19 cellular contexts compared by ENCODE assay signal in the genomic region with DNA sequence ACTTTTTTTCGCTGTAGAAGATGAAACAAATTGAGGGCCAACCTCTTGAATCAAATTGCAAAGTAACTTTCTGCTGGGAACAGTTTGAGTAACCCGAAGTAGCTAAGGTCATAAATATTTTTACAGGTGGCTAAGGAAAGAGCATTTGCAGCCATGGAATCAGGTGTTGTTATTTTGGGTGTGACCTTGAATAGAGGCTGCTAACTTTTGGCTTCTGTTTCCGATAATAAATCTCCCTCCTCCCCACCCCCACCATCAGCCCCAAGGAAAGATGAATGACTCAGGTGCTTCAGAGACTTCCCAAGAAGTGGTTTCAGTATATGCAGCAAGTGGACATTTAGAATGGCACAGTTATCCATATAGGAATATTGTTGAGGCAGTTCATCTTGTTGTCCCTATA.
DNase-seq lines count a peak whose midpoint lies in the region; ATAC-seq, FAIRE-seq and TF ChIP-seq lines count a peak whose summit lies in the region.
"Had no signal": no experiment of that assay in that cellular context is flagged by ENCODE, and none has a peak within 500 bp of the region (broad histone marks: within the 10 kb centered on the region; RNA-seq: fewer than 3 reads in every experiment).

No MANE protein-coding gene starts in this region.

- no peak for TF ChIP-seq CTCF in Caco-2 (IDR thresholded peaks at IDR 0.05; ENCODE audit: insufficient read depth in 1 of 2, low read depth in 1 of 2, low read length in 1 of 2, severe bottlenecking in 1 of 2, unreplicated experiment in 1 of 2)
- no peak for TF ChIP-seq CTCF in body of pancreas (IDR thresholded peaks at IDR 0.05)
- TF ChIP-seq CTCF in mucosa of descending colon (IDR thresholded peaks at IDR 0.05) = no peak
- TF ChIP-seq CTCF in gastrocnemius medialis (IDR thresholded peaks at IDR 0.05 in 4 of 5, conservative IDR thresholded peaks at IDR 0.05 in 1 of 5) = no peak
- no peak for TF ChIP-seq CTCF in brain microvascular endothelial cell (IDR thresholded peaks at IDR 0.05; ENCODE audit: low read depth, low read length, missing control alignments)

- H3K4me3 Mint-ChIP-seq in Caco-2 (ENCODE audit: unreplicated experiment) = no peak overlapping the region
- H3K4me3 Mint-ChIP-seq: CD4-positive, alpha-beta T cell; HFFc6 had no signal

- H3K27ac Mint-ChIP-seq in Caco-2 (ENCODE audit: unreplicated experiment) = peak overlapping the region; percentile 53
- H3K27ac Mint-ChIP-seq: CD4-positive, alpha-beta T cell; HFFc6 had no signal

- in situ Hi-C loops in gastrocnemius medialis (cut with MboI; ENCODE audit: low sequenced_read_pairs in 4 of 4) (no loop called here), brain microvascular endothelial cell (cut with HindIII; ENCODE audit: low pct_ligation_motif_present, low sequenced_read_pairs) (no loop called here)

- CTCF ChIA-PET in Caco-2 (lab: Charles Lee) = no interaction called here

- POLR2A ChIA-PET in Caco-2 (lab: Charles Lee) = no interaction called here

- 37 to 41% methylated on average over 3 of the region's 3 CpGs for WGBS in body of pancreas, 2 donors

- peaks cover 10% of the 10 kb centered on the region for H3K4me1 Mint-ChIP-seq in Caco-2 (ENCODE audit: low read depth, unreplicated experiment)

- H3K4me3 ChIP-seq in Caco-2 (ENCODE audit: low read depth, low read length) = no peak overlapping the region
- no peak overlapping the region for H3K4me3 ChIP-seq in body of pancreas
- no peak overlapping the region for H3K4me3 ChIP-seq in mucosa of descending colon
- no peak overlapping the region for H3K4me3 ChIP-seq in gastrocnemius medialis
- no peak overlapping the region for H3K4me3 ChIP-seq in brain microvascular endothelial cell (ENCODE audit: low read depth, low read length)
- H3K4me3 ChIP-seq: GM12878, HAP-1 had no signal

- ATAC-seq in body of pancreas = peak; percentile 45
- peak; percentile 23 for ATAC-seq in mucosa of descending colon
- peak; percentile 39 to 65 for ATAC-seq in gastrocnemius medialis
- ATAC-seq: GM12878, HepG2 had no signal

- no peaks in the 10 kb centered on the region for H3K4me1 ChIP-seq in Caco-2
- H3K4me1 ChIP-seq in body of pancreas = no peaks in the 10 kb centered on the region
- no peaks in the 10 kb centered on the region for H3K4me1 ChIP-seq in mucosa of descending colon (ENCODE audit: low read depth)
- H3K4me1 ChIP-seq in gastrocnemius medialis = peaks cover 0 to 7% of the 10 kb centered on the region in 2 donors
- H3K4me1 ChIP-seq: HAP-1 had no signal

- FAIRE-seq in GM19239 (lab: Jason Lieb, UNC) = no peak
- FAIRE-seq: GM12878, GM18507, HepG2, HTR-8/SVneo had no signal

- H3K27me3 Mint-ChIP-seq in Caco-2 (ENCODE audit: insufficient read depth, unreplicated experiment) = no peaks in the 10 kb centered on the region
- H3K27me3 Mint-ChIP-seq: CD4-positive, alpha-beta T cell had no signal

- BruUV-seq in Caco-2 (replicated peaks; lab: Mats Ljungman, UMichigan) = no TSS peak

- no peak for DNase-seq in Caco-2
- peak in 1 of 4 donors; percentile 7 for DNase-seq in body of pancreas
- no peak for DNase-seq in mucosa of descending colon
- DNase-seq in gastrocnemius medialis = no peak
- no peak for DNase-seq in brain microvascular endothelial cell
- DNase-seq in stimulated activated CD4-positive, alpha-beta T cell treated with anti-CD3 and anti-CD28 coated beads, Interleukin-4, amount 100 ng/mL, for 24 hours = no peak
- no peak for DNase-seq in GM19239 (ENCODE audit: insufficient read length, low spot score)
- DNase-seq: ACHN; C1 segment of cervical spinal cord; CD4-positive, alpha-beta T cell; COR-L47; DMS53; GOT3; HFFc6 had no signal

- H3K27me3 ChIP-seq in Caco-2 (replicated peaks; ENCODE audit: control insufficient read depth, insufficient read depth, low read length) = no peaks in the 10 kb centered on the region
- no peaks in the 10 kb centered on the region for H3K27me3 ChIP-seq in body of pancreas
- no peaks in the 10 kb centered on the region for H3K27me3 ChIP-seq in gastrocnemius medialis
- no peaks in the 10 kb centered on the region for H3K27me3 ChIP-seq in brain microvascular endothelial cell (replicated peaks)

- H3K36me3 ChIP-seq in Caco-2 (ENCODE audit: control insufficient read depth, insufficient read depth, low read length) = no peaks in the 10 kb centered on the region
- H3K36me3 ChIP-seq in body of pancreas (replicated peaks in 1 of 2; ENCODE audit: insufficient read depth in 1 of 2, low read depth in 2 of 2) = no peaks in the 10 kb centered on the region
- no peaks in the 10 kb centered on the region for H3K36me3 ChIP-seq in mucosa of descending colon (ENCODE audit: low read depth)
- H3K36me3 ChIP-seq in gastrocnemius medialis = no peaks in the 10 kb centered on the region
- H3K36me3 ChIP-seq in brain microvascular endothelial cell (replicated peaks) = no peaks in the 10 kb centered on the region
- H3K36me3 ChIP-seq: HAP-1 had no signal

- no peaks in the 10 kb centered on the region for H3K9me3 ChIP-seq in Caco-2
- no peaks in the 10 kb centered on the region for H3K9me3 ChIP-seq in body of pancreas
- H3K9me3 ChIP-seq in mucosa of descending colon = no peaks in the 10 kb centered on the region
- H3K9me3 ChIP-seq in gastrocnemius medialis = no peaks in the 10 kb centered on the region
- H3K9me3 ChIP-seq: HAP-1 had no signal

- peaks cover 23% of the 10 kb centered on the region for H3K9me3 Mint-ChIP-seq in Caco-2 (ENCODE audit: unreplicated experiment)

- no peaks in the 10 kb centered on the region for H3K36me3 Mint-ChIP-seq in Caco-2 (ENCODE audit: insufficient read depth, unreplicated experiment)

- intact Hi-C loops in Caco-2 (cut with micrococcal nuclease; ENCODE audit: unreplicated experiment) (no loop called here), body of pancreas (cut with DNase I) (no loop called here), mucosa of descending colon (cut with DNase I, micrococcal nuclease) (no loop called here), gastrocnemius medialis (cut with DNase I; ENCODE audit: low total_unique reads) (no loop called here)

- TF ChIP-seq POLR2A in body of pancreas (IDR thresholded peaks at IDR 0.05) = no peak
- TF ChIP-seq POLR2A in gastrocnemius medialis (IDR thresholded peaks at IDR 0.05) = no peak

- H3K27ac ChIP-seq in body of pancreas = no peak overlapping the region
- H3K27ac ChIP-seq in gastrocnemius medialis = peak overlapping the region; percentile 32 to 73 (median 65)
- no peak overlapping the region for H3K27ac ChIP-seq in brain microvascular endothelial cell

Comparison
In these comparisons a context has a peak if more than half of its experiments do, and no peak if none do; other contexts are left out.
1. H3K27ac ChIP-seq: peak in gastrocnemius medialis (4 of 4); none in body of pancreas (0 of 4) and brain microvascular endothelial cell (single experiment).
2. Peak in every context shown above with its lines, with median percentiles within 50 percentile points of each other: ATAC-seq.